Comparison of ENCODE assay signal across 23 cellular contexts in genomic region chr1:26373281-26373680, GRCh38. TPM values are rescaled to one million over a fixed set of nuclear protein-coding genes. Genes with fewer than 3 reads are reported as not detected.
DNase-seq lines count a peak whose midpoint lies in the region; ATAC-seq, FAIRE-seq and TF ChIP-seq lines count a peak whose summit lies in the region.
"Had no signal": no experiment of that assay in that cellular context is flagged by ENCODE, and none has a peak within 500 bp of the region (broad histone marks: within the 10 kb centered on the region; RNA-seq: fewer than 3 reads in every experiment).

No MANE protein-coding gene starts in this region.

- ATAC-seq in GM23338 (no peak), psoas muscle (no peak), HG03439 (IDR thresholded peaks at IDR 0.05; ENCODE audit: unreplicated experiment) (no peak), GM18519 (IDR thresholded peaks at IDR 0.05; ENCODE audit: low FRiP score, unreplicated experiment) (no peak)
- ATAC-seq in activated CD8-positive, alpha-beta T cell treated with anti-CD3 and anti-CD28 coated beads, Interleukin-2, amount 10 ng/mL, durations not matched to agents 7 days and 5 days, result peak; percentile 67
- peak; percentile 42 for ATAC-seq in central memory CD8-positive, alpha-beta T cell (replicated peaks; ENCODE audit: extremely low read depth, poor library complexity, severe bottlenecking)
- ATAC-seq: gastroesophageal sphincter had no signal

- no peaks in the 10 kb centered on the region for H3K36me3 Mint-ChIP-seq in GM23338 (ENCODE audit: low read depth)
- peaks cover 25% of the 10 kb centered on the region for H3K36me3 Mint-ChIP-seq in activated CD8-positive, alpha-beta T cell treated with anti-CD3 and anti-CD28 coated beads, Interleukin-2, amount 10 ng/mL, durations not matched to agents 7 days and 5 days (ENCODE audit: low read depth)
- peaks cover 10% of the 10 kb centered on the region for H3K36me3 Mint-ChIP-seq in central memory CD8-positive, alpha-beta T cell (ENCODE audit: insufficient read depth)

- H3K79me2 ChIP-seq in GM23338 (replicated peaks; ENCODE audit: insufficient read depth), result no peaks in the 10 kb centered on the region

- no peak overlapping the region for H3K27ac Mint-ChIP-seq in GM23338
- H3K27ac Mint-ChIP-seq in activated CD8-positive, alpha-beta T cell treated with anti-CD3 and anti-CD28 coated beads, Interleukin-2, amount 10 ng/mL, durations not matched to agents 7 days and 5 days, result peak overlapping the region; percentile 90
- H3K27ac Mint-ChIP-seq in central memory CD8-positive, alpha-beta T cell (ENCODE audit: low read depth), result peak overlapping the region; percentile 75

- no peak for FAIRE-seq in GM19239 (lab: Jason Lieb, UNC)
- FAIRE-seq: endothelial cell of umbilical vein had no signal

- H3K27ac ChIP-seq in BLaER1 treated with 17β-estradiol and CSF1 and Interleukin-3, amounts not matched to agents 10 nM and 100 nM, result peak overlapping the region in 4 of 11 experiments; percentile 14 to 48 (median 24); a peak in 6 of 22 replicates
- H3K27ac ChIP-seq in GM23338 (ENCODE audit: low read depth), result no peak overlapping the region
- no peak overlapping the region for H3K27ac ChIP-seq in psoas muscle
- H3K27ac ChIP-seq: cardiac muscle cell, gastroesophageal sphincter, SK-N-MC, upper lobe of left lung had no signal

- no peaks in the 10 kb centered on the region for H4K20me1 ChIP-seq in BLaER1 treated with 17β-estradiol and CSF1 and Interleukin-3, amounts not matched to agents 10 nM and 100 nM
- H4K20me1 ChIP-seq in GM23338 (replicated peaks; ENCODE audit: insufficient read depth), result no peaks in the 10 kb centered on the region

- no peaks in the 10 kb centered on the region for H3F3A ChIP-seq in GM23338 (replicated peaks; ENCODE audit: low read depth)

- no peaks in the 10 kb centered on the region for H3K27me3 ChIP-seq in BLaER1 treated with 17β-estradiol and CSF1 and Interleukin-3, amounts not matched to agents 10 nM and 100 nM
- no peaks in the 10 kb centered on the region for H3K27me3 ChIP-seq in GM23338 (ENCODE audit: insufficient read depth)
- peaks cover 0 to 9% (median 5%) of the 10 kb centered on the region in 3 donors for H3K27me3 ChIP-seq in psoas muscle (ENCODE audit: insufficient read depth in 3 of 3, low read length in 2 of 3)
- H3K27me3 ChIP-seq: cardiac muscle cell, upper lobe of left lung had no signal

- H2AFZ ChIP-seq in GM23338, result 0 out of 2 replicates have a peak overlapping the region, but pooled peaks have one; percentile 23

- DNase-seq in GM23338 (ENCODE audit: low spot score), result no peak
- peak; percentile 80 for DNase-seq in activated CD8-positive, alpha-beta T cell treated with anti-CD3 and anti-CD28 coated beads, Interleukin-2, amount 10 ng/mL, durations not matched to agents 7 days and 5 days
- no peak for DNase-seq in central memory CD8-positive, alpha-beta T cell (ENCODE audit: low spot score in 2 of 2)
- no peak for DNase-seq in GM19239 (ENCODE audit: insufficient read length, low spot score)
- no peak for DNase-seq in psoas muscle
- DNase-seq: AML-193, DMS153, NCI-H1694 treated with DMSO at 0.1 percent for 48 hours, NCI-H446 treated with DMSO at 0.1 percent for 48 hours, upper lobe of left lung had no signal

- TF ChIP-seq CTCF in GM23338 (conservative IDR thresholded peaks at IDR 0.05; ENCODE audit: low read depth in 2 of 2), result no peak
- TF ChIP-seq CTCF in psoas muscle (IDR thresholded peaks at IDR 0.05), result no peak

- H3K4me1 ChIP-seq in BLaER1 treated with 17β-estradiol and CSF1 and Interleukin-3, amounts not matched to agents 10 nM and 100 nM, result peaks cover 36 to 87% (median 68%) of the 10 kb centered on the region in 10 experiments
- H3K4me1 ChIP-seq in GM23338 (ENCODE audit: insufficient read depth) (peaks cover 10% of the 10 kb centered on the region; the same call in 1 of the 2 replicates), psoas muscle (no peaks in the 10 kb centered on the region)

- CTCF ChIA-PET in activated CD8-positive, alpha-beta T cell treated with anti-CD3 and anti-CD28 coated beads, Interleukin-2, amount 10 ng/mL, durations not matched to agents 7 days and 5 days (lab: Charles Lee), result interaction anchor here (0.6 to 8.4 kb wide), 16 partner anchors 11 to 203 kb away, joined by 3 to 160 read pairs (median 5); partner anchors contain the start of genes CD52 and ZNF593

- no peak overlapping the region for H3K4me3 Mint-ChIP-seq in GM23338
- peak overlapping the region; percentile 44 for H3K4me3 Mint-ChIP-seq in activated CD8-positive, alpha-beta T cell treated with anti-CD3 and anti-CD28 coated beads, Interleukin-2, amount 10 ng/mL, durations not matched to agents 7 days and 5 days
- peak overlapping the region; percentile 75 for H3K4me3 Mint-ChIP-seq in central memory CD8-positive, alpha-beta T cell
- H3K4me3 Mint-ChIP-seq: neural crest cell had no signal

- peaks cover 9% of the 10 kb centered on the region for H3K27me3 Mint-ChIP-seq in GM23338 (ENCODE audit: insufficient read depth, low read depth, poor library complexity)
- H3K27me3 Mint-ChIP-seq in activated CD8-positive, alpha-beta T cell treated with anti-CD3 and anti-CD28 coated beads, Interleukin-2, amount 10 ng/mL, durations not matched to agents 7 days and 5 days (ENCODE audit: low read depth), result peaks cover 2% of the 10 kb centered on the region
- no peaks in the 10 kb centered on the region for H3K27me3 Mint-ChIP-seq in central memory CD8-positive, alpha-beta T cell

- H3K9me3 Mint-ChIP-seq in GM23338, result no peaks in the 10 kb centered on the region
- peaks cover 11% of the 10 kb centered on the region for H3K9me3 Mint-ChIP-seq in activated CD8-positive, alpha-beta T cell treated with anti-CD3 and anti-CD28 coated beads, Interleukin-2, amount 10 ng/mL, durations not matched to agents 7 days and 5 days (ENCODE audit: insufficient read depth)
- peaks cover 5% of the 10 kb centered on the region for H3K9me3 Mint-ChIP-seq in central memory CD8-positive, alpha-beta T cell

- 78 to 85% (median 83%) methylated on average over 4 of the region's 4 CpGs for WGBS in psoas muscle, 3 donors

- peaks cover 0 to 8% (median 0%) of the 10 kb centered on the region in 11 experiments; a peak in 5 of 22 replicates for H3K9me3 ChIP-seq in BLaER1 treated with 17β-estradiol and CSF1 and Interleukin-3, amounts not matched to agents 10 nM and 100 nM (replicated peaks in 1 of 11)
- no peaks in the 10 kb centered on the region for H3K9me3 ChIP-seq in psoas muscle
- H3K9me3 ChIP-seq: gastroesophageal sphincter, upper lobe of left lung had no signal

- H3K4me1 Mint-ChIP-seq in GM23338, result peaks cover 19% of the 10 kb centered on the region
- H3K4me1 Mint-ChIP-seq in activated CD8-positive, alpha-beta T cell treated with anti-CD3 and anti-CD28 coated beads, Interleukin-2, amount 10 ng/mL, durations not matched to agents 7 days and 5 days (ENCODE audit: low read depth), result peaks cover 91% of the 10 kb centered on the region
- peaks cover 80% of the 10 kb centered on the region for H3K4me1 Mint-ChIP-seq in central memory CD8-positive, alpha-beta T cell

- H3K9me2 ChIP-seq in GM23338 (ENCODE audit: insufficient read depth), result no peaks in the 10 kb centered on the region

- no peak overlapping the region for H3K4me3 ChIP-seq in BLaER1 treated with 17β-estradiol and CSF1 and Interleukin-3, amounts not matched to agents 10 nM and 100 nM
- H3K4me3 ChIP-seq in GM23338, result no peak overlapping the region
- no peak overlapping the region for H3K4me3 ChIP-seq in psoas muscle
- H3K4me3 ChIP-seq: cardiac muscle cell, gastroesophageal sphincter, lung, SK-N-MC, upper lobe of left lung had no signal

- H3K9ac ChIP-seq in BLaER1 treated with 17β-estradiol and CSF1 and Interleukin-3, amounts not matched to agents 10 nM and 100 nM, result no peak overlapping the region

- POLR2A ChIA-PET in activated CD8-positive, alpha-beta T cell treated with anti-CD3 and anti-CD28 coated beads, Interleukin-2, amount 10 ng/mL, durations not matched to agents 7 days and 5 days (lab: Charles Lee), result interaction anchor here (0.9 to 1.3 kb wide), 5 partner anchors 8 to 85 kb away, joined by 3 to 4 read pairs (median 3); no protein-coding TSS in a partner anchor

- H3K4me2 ChIP-seq in BLaER1 treated with 17β-estradiol and CSF1 and Interleukin-3, amounts not matched to agents 10 nM and 100 nM, result peak overlapping the region; percentile 20 to 82 (median 47); a peak in 21 of 22 replicates
- no peak overlapping the region for H3K4me2 ChIP-seq in GM23338

- no peaks in the 10 kb centered on the region for H3K36me3 ChIP-seq in BLaER1 treated with 17β-estradiol and CSF1 and Interleukin-3, amounts not matched to agents 10 nM and 100 nM
- H3K36me3 ChIP-seq in GM23338 (ENCODE audit: insufficient read depth) (no peaks in the 10 kb centered on the region), psoas muscle (ENCODE audit: insufficient read depth in 1 of 2, low read depth in 1 of 2) (no peaks in the 10 kb centered on the region)
- H3K36me3 ChIP-seq: cardiac muscle cell, gastroesophageal sphincter, upper lobe of left lung had no signal

- intact Hi-C loops in psoas muscle (cut with DNase I), result no loop called here

RNA-seq across cellular contexts. Expression of gene ZNF683, which starts 0.7 kb away (rescaled TPM):
- not detected in 2 replicates for total RNA-seq in GM23338 (2014; rRNA removed; shearing (Covaris generic))
- polyA plus RNA-seq in GM23338 (2016; fragmentation: Nextera tagmentation; extraction: Ambion mirVana) (not detected in 2 replicates), psoas muscle (under 1 TPM in 1 of 3 donors, not detected in 2; 0.06 TPM)
- 10 to 100 TPM; 24.0 to 26.6 TPM for total RNA-seq in activated CD8-positive, alpha-beta T cell treated with anti-CD3 and anti-CD28 coated beads, Interleukin-2, amount 10 ng/mL, durations not matched to agents 7 days and 5 days
- not detected for total RNA-seq in psoas muscle
- total RNA-seq: cardiac muscle cell, endothelial cell of umbilical vein, HT1080, M059J, neural crest cell, OCI-LY7, renal cortical epithelial cell had no signal
- polyA plus RNA-seq: cardiac muscle cell, endothelial cell of umbilical vein had no signal

RNA-seq across cellular contexts. Expression of gene CRYBG2, which starts 19.4 kb away (rescaled TPM):
- total RNA-seq in GM23338 (2014; rRNA removed; shearing (Covaris generic)), result 10.0 and 18.4 TPM in 2 replicates
- polyA plus RNA-seq in GM23338 (2016; fragmentation: Nextera tagmentation; extraction: Ambion mirVana) (17.6 and 19.4 TPM in 2 replicates), psoas muscle (under 1 TPM in 1 of 3 donors, not detected in 2; 0.01 TPM)
- total RNA-seq in activated CD8-positive, alpha-beta T cell treated with anti-CD3 and anti-CD28 coated beads, Interleukin-2, amount 10 ng/mL, durations not matched to agents 7 days and 5 days, result 1 to 10 TPM; 7.6 to 8.7 TPM
- 1 to 10 TPM in 1 of 4 donors, under 1 TPM in 1, not detected in 2; 0.56 to 2.9 TPM for total RNA-seq in psoas muscle
- total RNA-seq: endothelial cell of umbilical vein had no signal
- polyA plus RNA-seq: endothelial cell of umbilical vein had no signal

RNA-seq across cellular contexts. Expression of gene LIN28A, which starts 37.3 kb away (rescaled TPM):
- total RNA-seq in GM23338 (2014; rRNA removed; shearing (Covaris generic)), result 1,538 and 1,571 TPM in 2 replicates
- polyA plus RNA-seq in GM23338 (2016; fragmentation: Nextera tagmentation; extraction: Ambion mirVana) (604 and 648 TPM in 2 replicates), psoas muscle (not detected)
- not detected for total RNA-seq in activated CD8-positive, alpha-beta T cell treated with anti-CD3 and anti-CD28 coated beads, Interleukin-2, amount 10 ng/mL, durations not matched to agents 7 days and 5 days
- not detected for total RNA-seq in psoas muscle
- total RNA-seq: endothelial cell of umbilical vein, gastroesophageal sphincter, HT1080, M059J, OCI-LY7, renal cortical epithelial cell had no signal
- polyA plus RNA-seq: lung had no signal

RNA-seq across cellular contexts. Expression of gene CD52, which starts 55.5 kb away (rescaled TPM):
- not detected in 2 replicates for total RNA-seq in GM23338 (2014; rRNA removed; shearing (Covaris generic))
- polyA plus RNA-seq in GM23338 (2016; fragmentation: Nextera tagmentation; extraction: Ambion mirVana) (7.3 and 9.6 TPM in 2 replicates), psoas muscle (1 to 10 TPM; 2.9 to 3.9 (median 3.6) TPM)
- 1,000 to 10,000 TPM; 1,112 to 1,180 TPM for total RNA-seq in activated CD8-positive, alpha-beta T cell treated with anti-CD3 and anti-CD28 coated beads, Interleukin-2, amount 10 ng/mL, durations not matched to agents 7 days and 5 days
- total RNA-seq in psoas muscle, result 1 to 10 TPM; 2.1 to 4.2 (median 4.1) TPM
- total RNA-seq: cardiac muscle cell, endothelial cell of umbilical vein, HT1080, M059J, neural crest cell, renal cortical epithelial cell had no signal
- polyA plus RNA-seq: endothelial cell of umbilical vein had no signal

RNA-seq across cellular contexts. Expression of gene DHDDS, which starts 58.8 kb away (rescaled TPM):
- total RNA-seq in GM23338 (2014; rRNA removed; shearing (Covaris generic)), result 47.2 and 49.5 TPM in 2 replicates
- polyA plus RNA-seq in GM23338 (2016; fragmentation: Nextera tagmentation; extraction: Ambion mirVana) (26.9 and 32.6 TPM in 2 replicates), psoas muscle (10 to 100 TPM; 15.8 to 40.6 (median 23.3) TPM)
- total RNA-seq in activated CD8-positive, alpha-beta T cell treated with anti-CD3 and anti-CD28 coated beads, Interleukin-2, amount 10 ng/mL, durations not matched to agents 7 days and 5 days, result 10 to 100 TPM; 48.3 to 49.5 TPM
- 10 to 100 TPM; 14.1 to 25.8 (median 21.4) TPM for total RNA-seq in psoas muscle

Comparison
In these comparisons a context has a peak if more than half of its experiments do, and no peak if none do; other contexts are left out.
1. ATAC-seq: peak in activated CD8-positive, alpha-beta T cell treated with anti-CD3 and anti-CD28 coated beads, Interleukin-2, amount 10 ng/mL, durations not matched to agents 7 days and 5 days (single experiment) and central memory CD8-positive, alpha-beta T cell (single experiment); none in GM23338 (single experiment), psoas muscle (0 of 4), HG03439 (single experiment) and GM18519 (single experiment).
2. RNA of gene ZNF683, which starts 0.7 kb away (total RNA-seq): 24.0 to 26.6 TPM in activated CD8-positive, alpha-beta T cell treated with anti-CD3 and anti-CD28 coated beads, Interleukin-2, amount 10 ng/mL, durations not matched to agents 7 days and 5 days; not detected in GM23338 and not detected in psoas muscle; every median in the first group is over 10 times any median in the second.
3. RNA of gene LIN28A, which starts 37.3 kb away (total RNA-seq): 1,538 to 1,571 TPM in GM23338; not detected in activated CD8-positive, alpha-beta T cell treated with anti-CD3 and anti-CD28 coated beads, Interleukin-2, amount 10 ng/mL, durations not matched to agents 7 days and 5 days and not detected in psoas muscle; every median in the first group is over 1,000 times any median in the second.